8 cellular contexts compared by ENCODE assay signal in genomic region chr16:89534147-89534788, GRCh38. TPM values are rescaled to one million over a fixed set of nuclear protein-coding genes. Genes with fewer than 3 reads are reported as not detected.
A peak's percentile ranks its signal among the peaks of the same experiment; 100 is the strongest.
DNase-seq lines count a peak whose midpoint lies in the region; ATAC-seq and TF ChIP-seq lines count a peak whose summit lies in the region.

No MANE protein-coding gene starts in this region.

- H3K36me3 Mint-ChIP-seq in activated naive CD8-positive, alpha-beta T cell treated with anti-CD3 and anti-CD28 coated beads, Interleukin-2, amount 50 U/mL, for 24 hours (ENCODE audit: low read depth), result peaks cover 35% of the 10 kb centered on the region

- peaks cover 0 to 18% (median 7%) of the 10 kb centered on the region in 4 donors for H3K4me1 ChIP-seq in right lobe of liver
- no peaks in the 10 kb centered on the region for H3K4me1 ChIP-seq in colonic mucosa

- H3K36me3 ChIP-seq in right lobe of liver (peaks cover 0 to 32% (median 10%) of the 10 kb centered on the region in 4 donors), colonic mucosa (no peaks in the 10 kb centered on the region)

- H3K4me3 Mint-ChIP-seq in activated naive CD8-positive, alpha-beta T cell treated with anti-CD3 and anti-CD28 coated beads, Interleukin-2, amount 50 U/mL, for 24 hours, result no peak overlapping the region

- H3K27ac ChIP-seq in right lobe of liver (peak overlapping the region; percentile 3 to 67 (median 29)), colonic mucosa (no peak overlapping the region)

- H3K9me3 Mint-ChIP-seq in activated naive CD8-positive, alpha-beta T cell treated with anti-CD3 and anti-CD28 coated beads, Interleukin-2, amount 50 U/mL, for 24 hours, result no peaks in the 10 kb centered on the region

- intact Hi-C loops in right lobe of liver (cut with DNase I) (no loop called here), colonic mucosa (cut with DNase I) (no loop called here)

- no peaks in the 10 kb centered on the region for H3K27me3 Mint-ChIP-seq in activated naive CD8-positive, alpha-beta T cell treated with anti-CD3 and anti-CD28 coated beads, Interleukin-2, amount 50 U/mL, for 24 hours

- H3K4me3 ChIP-seq in right lobe of liver (no peak overlapping the region), colonic mucosa (no peak overlapping the region)

- H3K9me3 ChIP-seq in right lobe of liver (no peaks in the 10 kb centered on the region), colonic mucosa (no peaks in the 10 kb centered on the region)

- TF ChIP-seq POLR2A in right lobe of liver (IDR thresholded peaks at IDR 0.05), result no peak

- H3K4me1 Mint-ChIP-seq in activated naive CD8-positive, alpha-beta T cell treated with anti-CD3 and anti-CD28 coated beads, Interleukin-2, amount 50 U/mL, for 24 hours, result peaks cover 23% of the 10 kb centered on the region

- TF ChIP-seq CTCF in right lobe of liver (IDR thresholded peaks at IDR 0.05) (no peak), colonic mucosa (IDR thresholded peaks at IDR 0.05) (no peak)

- DNase-seq in AG08395 (ENCODE audit: low spot score) (peak; percentile 37), NOMO-1 treated with dmso at 0.1 percent for 144 hours (lab: John Stamatoyannopoulos, UW; ENCODE audit: unreplicated experiment) (peak; percentile 96), right lobe of liver (peak in 2 of 3 donors; percentile 61 to 64), HT-29 (ENCODE audit: low spot score) (no peak), NCI-H1092 (lab: John Stamatoyannopoulos, UW) (no peak), colonic mucosa (no peak), NCI-H524 treated with DMSO at 0.1 percent for 48 hours (lab: John Stamatoyannopoulos, UW) (no peak)
- peak; percentile 16 for DNase-seq in activated naive CD8-positive, alpha-beta T cell treated with anti-CD3 and anti-CD28 coated beads, Interleukin-2, amount 50 U/mL, for 24 hours

- peak overlapping the region; percentile 30 for H3K27ac Mint-ChIP-seq in activated naive CD8-positive, alpha-beta T cell treated with anti-CD3 and anti-CD28 coated beads, Interleukin-2, amount 50 U/mL, for 24 hours

- 51% methylated on average over 9 of the region's 12 CpGs for WGBS in right lobe of liver (ENCODE audit: insufficient coverage, low coverage, low lambda C conversion rate, missing lambda C conversion rate)

- peak; percentile 30 for ATAC-seq in activated naive CD8-positive, alpha-beta T cell treated with anti-CD3 and anti-CD28 coated beads, Interleukin-2, amount 50 U/mL, for 24 hours
- ATAC-seq in right lobe of liver, result peak; percentile 71 to 88 (median 85)

- no peak overlapping the region for H3K9ac ChIP-seq in colonic mucosa (ENCODE audit: low read depth in 2 of 2, low read length in 2 of 2)

- H3K27me3 ChIP-seq in right lobe of liver, result no peaks in the 10 kb centered on the region
- no peaks in the 10 kb centered on the region for H3K27me3 ChIP-seq in colonic mucosa

RNA-seq across cellular contexts. Expression of gene SPG7, which starts 26.1 kb away (rescaled TPM):
- total RNA-seq in right lobe of liver (10 to 100 TPM; 44.0 to 70.5 (median 57.0) TPM), colonic mucosa (100 to 1,000 TPM in 1 of 2 donors, 10 to 100 TPM in 1; 85.6 to 105 TPM)
- total RNA-seq in HT-29 (2014; rRNA removed; shearing (Covaris generic)), result 150 and 162 TPM in 2 replicates

RNA-seq across cellular contexts. Expression of gene RPL13, which starts 26.2 kb away (rescaled TPM):
- 1,000 to 10,000 TPM in 2 of 6 experiments, 100 to 1,000 TPM in 4; 684 to 2,810 (median 731) TPM for total RNA-seq in right lobe of liver
- total RNA-seq in HT-29 (2014; rRNA removed; shearing (Covaris generic)), result 8,222 and 8,866 TPM in 2 replicates
- 1,000 to 10,000 TPM; 1,855 to 2,011 TPM for total RNA-seq in colonic mucosa

RNA-seq across cellular contexts. Expression of gene CPNE7, which starts 41.3 kb away (rescaled TPM):
- 1 to 10 TPM in 2 of 6 experiments, under 1 TPM in 4; 0.33 to 3.7 (median 0.77) TPM for total RNA-seq in right lobe of liver
- 16.5 and 23.8 TPM in 2 replicates for total RNA-seq in HT-29 (2014; rRNA removed; shearing (Covaris generic))
- total RNA-seq in colonic mucosa, result 1 to 10 TPM in 1 of 2 donors, under 1 TPM in 1; 0.19 to 1.6 TPM

RNA-seq across cellular contexts. Expression of gene ANKRD11, which starts 43.9 kb away (rescaled TPM):
- total RNA-seq in right lobe of liver, result 10 to 100 TPM; 26.2 to 65.8 (median 41.6) TPM
- 92.5 and 122 TPM in 2 replicates for total RNA-seq in HT-29 (2014; rRNA removed; shearing (Covaris generic))
- total RNA-seq in colonic mucosa, result 100 to 1,000 TPM in 1 of 2 donors, 10 to 100 TPM in 1; 69.4 to 129 TPM

Comparison
In these comparisons a context has a peak if more than half of its experiments do, and no peak if none do; other contexts are left out.
1. DNase-seq: peak in AG08395 (single experiment), NOMO-1 treated with dmso at 0.1 percent for 144 hours (single experiment), activated naive CD8-positive, alpha-beta T cell treated with anti-CD3 and anti-CD28 coated beads, Interleukin-2, amount 50 U/mL, for 24 hours (single experiment) and right lobe of liver (2 of 3); none in HT-29 (single experiment), NCI-H1092 (single experiment), colonic mucosa (single experiment) and NCI-H524 treated with DMSO at 0.1 percent for 48 hours (single experiment).